24 cellular contexts compared by ENCODE assay signal in the genomic region with DNA sequence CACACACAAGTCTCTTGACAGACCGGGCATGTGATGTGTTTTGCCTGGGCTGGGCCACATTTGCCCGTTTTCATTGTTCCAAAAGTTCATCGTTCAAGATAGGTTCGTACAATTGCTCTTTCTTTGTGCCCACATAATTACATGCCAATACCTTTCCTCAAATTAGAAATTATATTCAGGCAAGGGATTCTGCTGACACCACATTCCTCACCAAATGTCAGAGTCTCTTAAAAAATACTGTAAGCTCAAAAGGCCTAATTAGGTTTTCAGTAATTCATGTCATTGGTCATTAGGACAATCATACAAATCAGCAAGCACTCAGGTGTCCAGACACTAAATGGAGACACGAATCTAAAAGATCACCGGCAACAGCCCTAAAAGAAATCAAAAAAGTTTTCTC.
DNase-seq lines count a peak whose midpoint lies in the region; ATAC-seq, FAIRE-seq and TF ChIP-seq lines count a peak whose summit lies in the region.
"Had no signal": no experiment of that assay in that cellular context is flagged by ENCODE, and none has a peak within 500 bp of the region (broad histone marks: within the 10 kb centered on the region; RNA-seq: fewer than 3 reads in every experiment).

No MANE protein-coding gene starts in this region.

- H3K4me3 ChIP-seq in A549 (no peak overlapping the region), GM23338 (no peak overlapping the region), endothelial cell of umbilical vein (replicated peaks in 1 of 3; ENCODE audit: insufficient read depth in 1 of 3, low read depth in 1 of 3, low read length in 3 of 3) (no peak overlapping the region), stomach (no peak overlapping the region)
- H3K4me3 ChIP-seq: BLaER1 treated with 17β-estradiol and CSF1 and Interleukin-3, amounts not matched to agents 10 nM and 100 nM; GM12878 had no signal

- no peaks in the 10 kb centered on the region for H3K36me3 ChIP-seq in GM23338 (ENCODE audit: insufficient read depth)
- no peaks in the 10 kb centered on the region for H3K36me3 ChIP-seq in endothelial cell of umbilical vein (ENCODE audit: control insufficient read depth in 2 of 2, extremely low read depth in 1 of 2, insufficient read depth in 2 of 2, low read length in 2 of 2)
- H3K36me3 ChIP-seq in stomach, result peaks cover 0 to under 1% (median 0%) of the 10 kb centered on the region in 4 donors

- peaks cover 10% of the 10 kb centered on the region; the same call in 2 of the 3 replicates for H3K36me3 Mint-ChIP-seq in GM23338 (ENCODE audit: low read depth)
- H3K36me3 Mint-ChIP-seq: CD8-positive, alpha-beta memory T cell had no signal

- no peaks in the 10 kb centered on the region for H3F3A ChIP-seq in GM23338 (replicated peaks; ENCODE audit: low read depth)

- BruUV-seq in endothelial cell of umbilical vein (replicated peaks; lab: Mats Ljungman, UMichigan), result TSS peak; percentile 5

- WGBS in A549 (ENCODE audit: missing lambda C conversion rate), result 80% methylated on average over 6 of the region's 6 CpGs
- 80 to 93% (median 86%) methylated on average over 6 of the region's 6 CpGs for WGBS in stomach, 5 donors

- H3K9me1 ChIP-seq in endothelial cell of umbilical vein (replicated peaks; ENCODE audit: control insufficient read depth, extremely low read depth, insufficient read depth, low read length), result no peaks in the 10 kb centered on the region

- H3K4me1 Mint-ChIP-seq in GM23338, result no peaks in the 10 kb centered on the region
- H3K4me1 Mint-ChIP-seq: B cell; CD8-positive, alpha-beta memory T cell had no signal

- H3K9me3 ChIP-seq in A549 (no peaks in the 10 kb centered on the region), endothelial cell of umbilical vein (replicated peaks; ENCODE audit: control insufficient read depth, insufficient read depth, low read length) (no peaks in the 10 kb centered on the region), stomach (no peaks in the 10 kb centered on the region)

- H3K79me2 ChIP-seq in GM23338 (replicated peaks; ENCODE audit: insufficient read depth), result no peaks in the 10 kb centered on the region
- H3K79me2 ChIP-seq in endothelial cell of umbilical vein (ENCODE audit: control insufficient read depth, insufficient read depth, low read length), result no peaks in the 10 kb centered on the region

- H3K4me2 ChIP-seq in A549 (no peak overlapping the region), GM23338 (no peak overlapping the region), endothelial cell of umbilical vein (ENCODE audit: insufficient read depth, low read length) (no peak overlapping the region)
- H3K4me2 ChIP-seq: BLaER1 treated with 17β-estradiol and CSF1 and Interleukin-3, amounts not matched to agents 10 nM and 100 nM had no signal

- intact Hi-C loops in endothelial cell of umbilical vein (cut with micrococcal nuclease) (no loop called here), stomach (cut with DNase I; ENCODE audit: low total_unique reads) (no loop called here)

- FAIRE-seq in A549 (lab: Jason Lieb, UNC), result no peak
- no peak for FAIRE-seq in endothelial cell of umbilical vein (lab: Jason Lieb, UNC)
- FAIRE-seq: A204.1, GM12878, GM12892, GM18507 had no signal

- no peaks in the 10 kb centered on the region for H3K27me3 ChIP-seq in GM23338 (ENCODE audit: insufficient read depth)
- no peaks in the 10 kb centered on the region for H3K27me3 ChIP-seq in endothelial cell of umbilical vein (ENCODE audit: control insufficient read depth in 2 of 2, insufficient read depth in 2 of 2, low read length in 2 of 2)
- H3K27me3 ChIP-seq in stomach, result no peaks in the 10 kb centered on the region
- H3K27me3 ChIP-seq: BLaER1 treated with 17β-estradiol and CSF1 and Interleukin-3, amounts not matched to agents 10 nM and 100 nM had no signal

- no peak overlapping the region for H3K4me3 Mint-ChIP-seq in GM23338
- H3K4me3 Mint-ChIP-seq: B cell; CD4-positive, alpha-beta T cell; CD8-positive, alpha-beta memory T cell had no signal

- 0 out of 2 replicates have a peak overlapping the region, but pooled peaks have one; percentile 14 for H2AFZ ChIP-seq in GM23338
- H2AFZ ChIP-seq in endothelial cell of umbilical vein (ENCODE audit: low read depth, low read length), result no peak overlapping the region

- H3K27ac Mint-ChIP-seq in GM23338, result no peak overlapping the region
- H3K27ac Mint-ChIP-seq: B cell; CD4-positive, alpha-beta T cell; CD8-positive, alpha-beta memory T cell had no signal

- H3K4me1 ChIP-seq in A549 (no peaks in the 10 kb centered on the region), GM23338 (ENCODE audit: insufficient read depth) (no peaks in the 10 kb centered on the region), endothelial cell of umbilical vein (ENCODE audit: control insufficient read depth, extremely low read depth, insufficient read depth, low read length) (no peaks in the 10 kb centered on the region), stomach (no peaks in the 10 kb centered on the region)
- H3K4me1 ChIP-seq: BLaER1 treated with 17β-estradiol and CSF1 and Interleukin-3, amounts not matched to agents 10 nM and 100 nM had no signal

- H3K9me3 Mint-ChIP-seq in GM23338, result peaks cover 6% of the 10 kb centered on the region; the same call in 1 of the 3 replicates
- H3K9me3 Mint-ChIP-seq: CD8-positive, alpha-beta memory T cell had no signal

- H3K27ac ChIP-seq in A549, result no peak overlapping the region
- H3K27ac ChIP-seq in GM23338 (ENCODE audit: low read depth), result no peak overlapping the region
- no peak overlapping the region for H3K27ac ChIP-seq in endothelial cell of umbilical vein (ENCODE audit: insufficient read depth, low read depth, low read length)
- H3K27ac ChIP-seq in stomach, result no peak overlapping the region
- H3K27ac ChIP-seq: BLaER1 treated with 17β-estradiol and CSF1 and Interleukin-3, amounts not matched to agents 10 nM and 100 nM; C4-2B had no signal

- no peak overlapping the region for H3K9ac ChIP-seq in endothelial cell of umbilical vein (replicated peaks; ENCODE audit: extremely low read depth, insufficient read depth, low read length)
- H3K9ac ChIP-seq: BLaER1 treated with 17β-estradiol and CSF1 and Interleukin-3, amounts not matched to agents 10 nM and 100 nM had no signal

- TF ChIP-seq EP300 in A549 (IDR thresholded peaks at IDR 0.05), result no peak
- TF ChIP-seq EP300 in stomach (IDR thresholded peaks at IDR 0.05), result no peak

- no peak for DNase-seq in A549 (ENCODE audit: low read depth in 1 of 2, low spot score in 1 of 2)
- no peak for DNase-seq in GM23338 (ENCODE audit: low spot score)
- no peak for DNase-seq in endothelial cell of umbilical vein (ENCODE audit: low read depth, low spot score)
- DNase-seq in dedifferentiated amniotic fluid mesenchymal stem cell (ENCODE audit: extremely low spot score), result no peak
- no peak for DNase-seq in stomach
- DNase-seq: 8988T; AML-193; CD4-positive, alpha-beta T cell; CD8-positive, alpha-beta memory T cell; COR-L47; DMS 273 treated with DMSO at 0.1 percent for 48 hours; DMS153; DMS53; DMS79; DND-41; EL; GDM1 had no signal

- TF ChIP-seq POLR2A in A549 (IDR thresholded peaks at IDR 0.05; ENCODE audit: low read length), result no peak
- no peak for TF ChIP-seq POLR2A in endothelial cell of umbilical vein (IDR thresholded peaks at IDR 0.05; ENCODE audit: low read depth, low read length)
- no peak for TF ChIP-seq POLR2A in stomach (IDR thresholded peaks at IDR 0.05)

- peaks cover 4% of the 10 kb centered on the region; the same call in 1 of the 2 replicates for H3K9me2 ChIP-seq in GM23338 (ENCODE audit: insufficient read depth)

- TF ChIP-seq RAD21 in A549 (conservative IDR thresholded peaks at IDR 0.05 in 1 of 2, IDR thresholded peaks at IDR 0.05 in 1 of 2), result no peak

- H4K20me1 ChIP-seq in GM23338 (replicated peaks; ENCODE audit: insufficient read depth) (no peaks in the 10 kb centered on the region), endothelial cell of umbilical vein (replicated peaks; ENCODE audit: control insufficient read depth, extremely low read depth, insufficient read depth, low read length) (no peaks in the 10 kb centered on the region)
- H4K20me1 ChIP-seq: BLaER1 treated with 17β-estradiol and CSF1 and Interleukin-3, amounts not matched to agents 10 nM and 100 nM had no signal

- CTCF ChIA-PET in A549 (lab: Yijun Ruan, JAX) (no interaction called here), endothelial cell of umbilical vein (lab: Charles Lee) (no interaction called here)

- POLR2A ChIA-PET in A549 (lab: Yijun Ruan, JAX) (no interaction called here), endothelial cell of umbilical vein (lab: Charles Lee) (no interaction called here)

- dilution Hi-C loops in endothelial cell of umbilical vein (cut with MboI; ENCODE audit: extremely low pct_ligation_motif_present, low sequenced_read_pairs), result no loop called here

- ATAC-seq in A549 (no peak), GM23338 (no peak)
- ATAC-seq: GM12878 had no signal

- H3K27me3 Mint-ChIP-seq in GM23338 (ENCODE audit: insufficient read depth, low read depth, poor library complexity), result peaks cover 2% of the 10 kb centered on the region
- H3K27me3 Mint-ChIP-seq: CD4-positive, alpha-beta T cell; CD8-positive, alpha-beta memory T cell had no signal

- TF ChIP-seq CTCF in A549 (IDR thresholded peaks at IDR 0.05) (no peak), GM23338 (conservative IDR thresholded peaks at IDR 0.05; ENCODE audit: low read depth in 2 of 2) (no peak), endothelial cell of umbilical vein (IDR thresholded peaks at IDR 0.05; ENCODE audit: extremely low read depth in 1 of 2, insufficient read depth in 1 of 2, low read depth in 1 of 2, low read length in 2 of 2) (no peak), stomach (IDR thresholded peaks at IDR 0.05) (no peak)

TF ChIP-seq in A549, 52 proteins besides CTCF, POLR2A, EP300 and RAD21 (continues in another document):
- no peak for TF ChIP-seq EHMT2 (IDR thresholded peaks at IDR 0.05; ENCODE audit: low read depth)

TF ChIP-seq in GM23338, 12 proteins besides CTCF, POLR2A, EP300 and RAD21:
- no peak for TF ChIP-seq EZH2 (IDR thresholded peaks at IDR 0.05; ENCODE audit: low read depth, unreplicated experiment)
- TF ChIP-seq EZH2phosphoT487 (IDR thresholded peaks at IDR 0.05; ENCODE audit: unreplicated experiment), result no peak

TF ChIP-seq in endothelial cell of umbilical vein, 7 proteins besides CTCF, POLR2A, EP300 and RAD21:
- TF ChIP-seq MYC (IDR thresholded peaks at IDR 0.05; ENCODE audit: low read depth, low read length) (no peak), JUN (IDR thresholded peaks at IDR 0.05; ENCODE audit: borderline replicate concordance, insufficient read depth, insufficient read length, low read depth) (no peak)
- TF ChIP-seq, protein P1, sequence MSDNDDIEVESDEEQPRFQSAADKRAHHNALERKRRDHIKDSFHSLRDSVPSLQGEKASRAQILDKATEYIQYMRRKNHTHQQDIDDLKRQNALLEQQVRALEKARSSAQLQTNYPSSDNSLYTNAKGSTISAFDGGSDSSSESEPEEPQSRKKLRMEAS (IDR thresholded peaks at IDR 0.05; ENCODE audit: insufficient read depth, insufficient read length), result no peak
